Comparison of ENCODE assay signal across 8 cellular contexts in the genomic region with DNA sequence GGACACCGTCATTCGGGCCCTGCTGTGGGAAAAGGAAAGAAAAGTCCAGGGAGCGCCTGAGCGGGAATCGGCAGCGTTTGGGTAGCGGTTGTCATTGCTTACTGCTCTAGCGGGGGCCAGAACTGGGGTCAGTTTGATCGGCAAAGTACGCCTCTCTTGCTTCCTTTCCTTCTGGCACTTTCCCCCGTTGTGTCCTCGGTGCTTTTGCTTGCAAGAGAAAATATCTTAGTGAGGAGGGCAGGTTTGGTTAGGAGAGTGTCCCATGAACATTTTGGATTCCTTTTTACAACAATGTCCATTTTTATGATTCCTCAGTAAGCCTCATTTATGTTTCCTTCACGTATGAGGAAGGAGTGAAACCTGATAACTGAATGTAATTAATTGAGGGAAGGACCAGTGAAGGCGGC. TPM values are rescaled to one million over a fixed set of nuclear protein-coding genes. Genes with fewer than 3 reads are reported as not detected.
DNase-seq lines count a peak whose midpoint lies in the region; ATAC-seq, FAIRE-seq and TF ChIP-seq lines count a peak whose summit lies in the region.

No MANE protein-coding gene starts in this region.

- peak overlapping the region; percentile 81 for H3K27ac Mint-ChIP-seq in type B pancreatic cell

- intact Hi-C loops in adrenal gland (cut with DNase I) (no loop called here), HepG2 (cut with micrococcal nuclease; ENCODE audit: unreplicated experiment) (loop anchor here (1.0 to 5.0 kb wide), 2 partner anchors 178 to 239 kb away; a partner anchor contains a TSS)

- H3K9me3 ChIP-seq in BLaER1 treated with 17β-estradiol and CSF1 and Interleukin-3, amounts not matched to agents 10 nM and 100 nM (replicated peaks in 1 of 11): no peaks in the 10 kb centered on the region
- H3K9me3 ChIP-seq in adrenal gland (replicated peaks in 1 of 3) (no peaks in the 10 kb centered on the region), HepG2 (ENCODE audit: low read length) (no peaks in the 10 kb centered on the region)

- H3K9me3 Mint-ChIP-seq in type B pancreatic cell: no peaks in the 10 kb centered on the region

- CTCF ChIA-PET in HepG2 (lab: Yijun Ruan, JAX; ENCODE audit: low intra/inter-chr PET ratio, low total read pairs): no interaction called here

- peaks cover 21 to 63% (median 40%) of the 10 kb centered on the region in 11 experiments for H3K36me3 ChIP-seq in BLaER1 treated with 17β-estradiol and CSF1 and Interleukin-3, amounts not matched to agents 10 nM and 100 nM
- H3K36me3 ChIP-seq in adrenal gland (replicated peaks in 1 of 2): peaks cover 0 to 23% of the 10 kb centered on the region in 2 donors
- H3K36me3 ChIP-seq in HepG2 (replicated peaks in 1 of 2; ENCODE audit: control insufficient read depth in 1 of 2, insufficient read depth in 2 of 2, low read length in 2 of 2): peaks cover 13 to 22% of the 10 kb centered on the region in 2 experiments; a peak in 4 of 5 replicates

- peaks cover 20% of the 10 kb centered on the region for H3K36me3 Mint-ChIP-seq in type B pancreatic cell

- H3K4me3 Mint-ChIP-seq in type B pancreatic cell: peak overlapping the region; percentile 93

- no peak for TF ChIP-seq POLR2A in adrenal gland (IDR thresholded peaks at IDR 0.05)
- TF ChIP-seq POLR2A in HepG2 (IDR thresholded peaks at IDR 0.05; ENCODE audit: insufficient read depth in 1 of 2, low read depth in 2 of 2, low read length in 2 of 2): no peak

- H3K9ac ChIP-seq in BLaER1 treated with 17β-estradiol and CSF1 and Interleukin-3, amounts not matched to agents 10 nM and 100 nM: peak overlapping the region; percentile 80 to 98 (median 95)
- H3K9ac ChIP-seq in HepG2 (ENCODE audit: insufficient read depth, low read depth, low read length): peak overlapping the region; percentile 90

- POLR2A ChIA-PET in HepG2 (lab: Yijun Ruan, JAX): interaction anchor here (0.6 kb wide), 1 partner anchor 233 kb away, joined by 4 read pairs; no protein-coding TSS in a partner anchor

- TF ChIP-seq CTCF in adrenal gland (IDR thresholded peaks at IDR 0.05) (no peak), HepG2 (CRISPR knock-in tag; IDR thresholded peaks at IDR 0.05) (no peak), type B pancreatic cell (conservative IDR thresholded peaks at IDR 0.05) (no peak)

- H3K27me3 ChIP-seq in BLaER1 treated with 17β-estradiol and CSF1 and Interleukin-3, amounts not matched to agents 10 nM and 100 nM: no peaks in the 10 kb centered on the region
- H3K27me3 ChIP-seq in adrenal gland (no peaks in the 10 kb centered on the region), HepG2 (ENCODE audit: control insufficient read depth in 1 of 2, insufficient read depth in 2 of 2, low read length in 2 of 2) (no peaks in the 10 kb centered on the region; a peak in 1 of 5 replicates)

- no peak for FAIRE-seq in HepG2 (lab: Jason Lieb, UNC)

- in situ Hi-C loops in HepG2 (cut with HindIII; ENCODE audit: extremely low pct_ligation_motif_present, low pct_unique_long_range_greater_than_20kb): no loop called here

- ATAC-seq in HepG2: no peak
- ATAC-seq in GM19467 (IDR thresholded peaks at IDR 0.05; ENCODE audit: unreplicated experiment): no peak
- ATAC-seq in GM18520 (IDR thresholded peaks at IDR 0.05; ENCODE audit: unreplicated experiment): no peak

- TF ChIP-seq EP300 in HepG2 (IDR thresholded peaks at IDR 0.05; ENCODE audit: low read depth in 2 of 2, low read length in 2 of 2): no peak
- no peak for TF ChIP-seq EP300 in HepG2 (CRISPR knock-in tag; IDR thresholded peaks at IDR 0.05; ENCODE audit: borderline replicate concordance)

- peak; percentile 41 for DNase-seq in HT-29 (ENCODE audit: low spot score)
- no peak for DNase-seq in adrenal gland
- DNase-seq in HepG2 (ENCODE audit: low spot score): no peak
- DNase-seq in type B pancreatic cell (ENCODE audit: extremely low spot score, unreplicated experiment): no peak
- DNase-seq in stimulated activated CD4-positive, alpha-beta T cell treated with anti-CD3 and anti-CD28 coated beads, Interleukin-2, amount 100 ng/mL, for 48 hours: no peak

- peak overlapping the region; percentile 53 to 97 (median 95); a peak in 21 of 22 replicates for H3K27ac ChIP-seq in BLaER1 treated with 17β-estradiol and CSF1 and Interleukin-3, amounts not matched to agents 10 nM and 100 nM
- H3K27ac ChIP-seq in adrenal gland (peak overlapping the region; percentile 27 to 97 (median 91)), HepG2 (ENCODE audit: extremely low read length, insufficient read depth, low read length) (peak overlapping the region; percentile 83)

- H3K4me3 ChIP-seq in BLaER1 treated with 17β-estradiol and CSF1 and Interleukin-3, amounts not matched to agents 10 nM and 100 nM: peak overlapping the region; percentile 76 to 99 (median 92)
- peak overlapping the region; percentile 56 to 92 (median 74) for H3K4me3 ChIP-seq in adrenal gland
- peak overlapping the region; percentile 64 to 96 (median 85) for H3K4me3 ChIP-seq in HepG2 (replicated peaks in 1 of 3; ENCODE audit: insufficient read depth in 1 of 3, low read depth in 2 of 3, low read length in 3 of 3)

- no TSS peak for BruUV-seq in HepG2 (replicated peaks; lab: Mats Ljungman, UMichigan)

- peak overlapping the region; percentile 76 to 99 (median 87) for H3K4me2 ChIP-seq in BLaER1 treated with 17β-estradiol and CSF1 and Interleukin-3, amounts not matched to agents 10 nM and 100 nM
- H3K4me2 ChIP-seq in HepG2 (ENCODE audit: low read depth, low read length): peak overlapping the region; percentile 79

- H2AFZ ChIP-seq in HepG2 (ENCODE audit: low read length): no peak overlapping the region

- peaks cover 10% of the 10 kb centered on the region for H3K4me1 Mint-ChIP-seq in type B pancreatic cell (ENCODE audit: unreplicated experiment)

- H3K4me1 ChIP-seq in BLaER1 treated with 17β-estradiol and CSF1 and Interleukin-3, amounts not matched to agents 10 nM and 100 nM: peaks cover 35 to 58% (median 54%) of the 10 kb centered on the region in 10 experiments
- H3K4me1 ChIP-seq in adrenal gland (replicated peaks in 1 of 2) (peaks cover 17 to 32% of the 10 kb centered on the region in 2 donors), HepG2 (ENCODE audit: insufficient read depth, low read length) (peaks cover 30% of the 10 kb centered on the region)

- H3K27me3 Mint-ChIP-seq in type B pancreatic cell: no peaks in the 10 kb centered on the region

- H3K79me2 ChIP-seq in HepG2 (ENCODE audit: insufficient read depth, low read length): peaks cover 25% of the 10 kb centered on the region

- peaks cover 7 to 37% (median 20%) of the 10 kb centered on the region in 11 experiments; a peak in 16 of 22 replicates for H4K20me1 ChIP-seq in BLaER1 treated with 17β-estradiol and CSF1 and Interleukin-3, amounts not matched to agents 10 nM and 100 nM
- H4K20me1 ChIP-seq in HepG2 (ENCODE audit: insufficient read depth, low read length): no peaks in the 10 kb centered on the region

- TF ChIP-seq RAD21 in HepG2 (CRISPR knock-in tag; IDR thresholded peaks at IDR 0.05): no peak

- WGBS in adrenal gland, 4 donors: 0 to 3% (median 1%) methylated on average over 9 to 14 of the region's 14 CpGs
- 1% methylated on average over 11 of the region's 14 CpGs for WGBS in HepG2 (ENCODE audit: low lambda C conversion rate)

RNA-seq across cellular contexts. Expression of a gene that starts 0.7 kb away (rescaled TPM):
- 4.6 and 4.8 TPM in 2 replicates for total RNA-seq in HT-29 (2014; rRNA removed; shearing (Covaris generic))
- total RNA-seq in adrenal gland (10 to 100 TPM; 15.6 to 43.3 (median 26.2) TPM), HepG2 (2016; rRNA removed; fragmentation: Illumina TruSeq; extraction: Trizol) (3.4 and 5.1 TPM in 2 replicates), type B pancreatic cell (ENCODE audit: low replicate concordance) (6.4 and 24.4 TPM in 2 replicates)
- polyA plus RNA-seq in adrenal gland (10 to 100 TPM; 22.0 to 34.3 (median 33.1) TPM), HepG2 (2011; rRNA removed) (7.1 and 8.1 TPM in 2 replicates)
- 5.4 and 6.6 TPM in 2 replicates for total RNA-seq in HepG2 (2016; cell fraction: cytosol; rRNA removed; fragmentation: Illumina TruSeq; extraction: Trizol; ENCODE audit: low read depth)
- total RNA-seq in HepG2 (2016; cell fraction: insoluble cytoplasmic fraction; rRNA removed; fragmentation: Illumina TruSeq; extraction: Trizol): 2.8 and 4.6 TPM in 2 replicates
- 8.5 and 8.7 TPM in 2 replicates for total RNA-seq in HepG2 (2016; cell fraction: membrane; rRNA removed; fragmentation: Illumina TruSeq; extraction: Trizol)
- 11.8 and 11.9 TPM in 2 replicates for total RNA-seq in HepG2 (2016; cell fraction: nucleus; rRNA removed; fragmentation: Illumina TruSeq; extraction: Trizol)
- polyA plus RNA-seq in HepG2 (2011; cell fraction: cytosol; rRNA removed): 7.1 and 7.2 TPM in 2 replicates
- polyA plus RNA-seq in HepG2 (2011; cell fraction: nucleus; rRNA removed): 19.2 and 19.5 TPM in 2 replicates
- 8.2 and 8.6 TPM in 2 replicates for polyA plus RNA-seq in HepG2 (2012)
- polyA plus RNA-seq in HepG2 (2016; cell fraction: cytosol; fragmentation: Illumina TruSeq; extraction: Trizol; ENCODE audit: low read depth): 4.9 and 5.7 TPM in 2 replicates
- polyA plus RNA-seq in HepG2 (2016; cell fraction: insoluble cytoplasmic fraction; fragmentation: Illumina TruSeq; extraction: Trizol; ENCODE audit: low read depth): 4.6 and 5.3 TPM in 2 replicates
- 8.5 and 11.7 TPM in 2 replicates for polyA plus RNA-seq in HepG2 (2016; cell fraction: membrane; fragmentation: Illumina TruSeq; extraction: Trizol; ENCODE audit: low read depth)
- polyA plus RNA-seq in HepG2 (2016; cell fraction: nucleus; fragmentation: Illumina TruSeq; extraction: Trizol; ENCODE audit: insufficient read depth, low read depth): 15.9 and 17.9 TPM in 2 replicates
- polyA minus RNA-seq in HepG2 (2011; rRNA and poly(A)+ RNA removed; ENCODE audit: low replicate concordance): 14.7 and 20.2 TPM in 2 replicates
- polyA minus RNA-seq in HepG2 (2011; cell fraction: cytosol; rRNA and poly(A)+ RNA removed): 7.6 and 9.7 TPM in 2 replicates
- polyA minus RNA-seq in HepG2 (2011; cell fraction: nucleus; rRNA and poly(A)+ RNA removed): 20.2 and 21.6 TPM in 2 replicates

RNA-seq across cellular contexts. Expression of a gene that starts 58.1 kb away (rescaled TPM):
- total RNA-seq in HT-29 (2014; rRNA removed; shearing (Covaris generic)): 23.0 and 25.2 TPM in 2 replicates
- 10 to 100 TPM; 37.0 to 73.8 (median 52.3) TPM for total RNA-seq in adrenal gland
- polyA plus RNA-seq in adrenal gland: 10 to 100 TPM; 15.1 to 36.2 (median 17.9) TPM
- total RNA-seq in HepG2 (2016; rRNA removed; fragmentation: Illumina TruSeq; extraction: Trizol): 20.9 and 27.4 TPM in 2 replicates
- total RNA-seq in HepG2 (2016; cell fraction: cytosol; rRNA removed; fragmentation: Illumina TruSeq; extraction: Trizol; ENCODE audit: low read depth): 2.7 and 3.3 TPM in 2 replicates
- total RNA-seq in HepG2 (2016; cell fraction: insoluble cytoplasmic fraction; rRNA removed; fragmentation: Illumina TruSeq; extraction: Trizol): 21.8 and 25.6 TPM in 2 replicates
- 7.4 and 7.7 TPM in 2 replicates for total RNA-seq in HepG2 (2016; cell fraction: membrane; rRNA removed; fragmentation: Illumina TruSeq; extraction: Trizol)
- total RNA-seq in HepG2 (2016; cell fraction: nucleus; rRNA removed; fragmentation: Illumina TruSeq; extraction: Trizol): 17.4 and 18.8 TPM in 2 replicates
- polyA plus RNA-seq in HepG2 (2011; rRNA removed): 8.7 and 9.7 TPM in 2 replicates
- polyA plus RNA-seq in HepG2 (2011; cell fraction: cytosol; rRNA removed): 5.2 and 7.2 TPM in 2 replicates
- 7.6 and 9.7 TPM in 2 replicates for polyA plus RNA-seq in HepG2 (2011; cell fraction: nucleus; rRNA removed)
- polyA plus RNA-seq in HepG2 (2012): 8.7 and 12.1 TPM in 2 replicates
- polyA plus RNA-seq in HepG2 (2016; cell fraction: cytosol; fragmentation: Illumina TruSeq; extraction: Trizol; ENCODE audit: low read depth): 0.76 and 0.90 TPM in 2 replicates
- polyA plus RNA-seq in HepG2 (2016; cell fraction: insoluble cytoplasmic fraction; fragmentation: Illumina TruSeq; extraction: Trizol; ENCODE audit: low read depth): 15.7 and 20.7 TPM in 2 replicates
- 2.3 and 2.4 TPM in 2 replicates for polyA plus RNA-seq in HepG2 (2016; cell fraction: membrane; fragmentation: Illumina TruSeq; extraction: Trizol; ENCODE audit: low read depth)
- polyA plus RNA-seq in HepG2 (2016; cell fraction: nucleus; fragmentation: Illumina TruSeq; extraction: Trizol; ENCODE audit: insufficient read depth, low read depth): 15.9 and 19.8 TPM in 2 replicates
- 12.2 and 36.0 TPM in 2 replicates for polyA minus RNA-seq in HepG2 (2011; rRNA and poly(A)+ RNA removed; ENCODE audit: low replicate concordance)
- 5.9 and 8.2 TPM in 2 replicates for polyA minus RNA-seq in HepG2 (2011; cell fraction: cytosol; rRNA and poly(A)+ RNA removed)
- polyA minus RNA-seq in HepG2 (2011; cell fraction: nucleus; rRNA and poly(A)+ RNA removed): 22.1 and 29.7 TPM in 2 replicates
- 55.3 and 67.8 TPM in 2 replicates for total RNA-seq in type B pancreatic cell (ENCODE audit: low replicate concordance)
